In the genomic region with DNA sequence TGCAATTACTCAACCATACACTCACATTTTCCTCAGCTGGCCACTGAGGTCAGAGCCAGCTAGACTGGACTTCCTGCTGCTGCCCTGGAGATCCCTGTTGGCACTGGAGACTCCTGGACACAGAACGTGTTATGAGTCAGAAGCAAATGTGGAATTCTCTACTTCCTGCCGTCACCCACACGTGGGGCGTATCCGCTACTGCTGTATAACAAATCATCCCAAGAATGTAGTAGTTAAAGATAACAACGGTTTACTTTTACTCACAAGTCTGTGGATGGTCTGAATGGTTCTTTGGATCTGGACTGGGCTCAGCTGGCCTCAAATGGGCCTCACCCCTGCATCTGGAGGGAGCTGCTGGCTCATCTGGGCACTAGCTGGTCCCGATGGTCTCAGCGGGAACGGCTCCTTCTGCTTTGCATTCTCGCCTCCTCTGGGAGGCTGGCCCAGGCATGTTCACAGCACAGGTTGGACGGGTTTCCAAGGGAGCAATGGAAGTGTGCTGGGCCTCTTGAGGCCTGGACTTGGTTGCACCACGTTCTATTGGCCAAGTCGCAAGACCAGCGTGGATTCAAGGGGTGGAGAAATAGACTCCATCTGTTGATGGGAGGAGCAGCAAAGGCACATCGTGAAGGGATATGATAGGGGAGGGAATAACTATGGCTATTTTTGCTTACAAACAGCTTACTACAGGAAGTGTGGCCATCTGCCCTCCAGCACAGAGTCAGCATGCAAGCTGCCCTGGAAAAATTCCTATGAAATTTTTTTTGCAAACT, we compare ENCODE assay signal across 1 cellular context.
TF ChIP-seq lines count a peak whose summit lies in the region.

No MANE protein-coding gene starts in this region.

TF ChIP-seq in HepG2, 621 proteins besides CTCF, POLR2A, EP300 and RAD21 (continued from another document and continues in another):
- TF ChIP-seq, protein P1, sequence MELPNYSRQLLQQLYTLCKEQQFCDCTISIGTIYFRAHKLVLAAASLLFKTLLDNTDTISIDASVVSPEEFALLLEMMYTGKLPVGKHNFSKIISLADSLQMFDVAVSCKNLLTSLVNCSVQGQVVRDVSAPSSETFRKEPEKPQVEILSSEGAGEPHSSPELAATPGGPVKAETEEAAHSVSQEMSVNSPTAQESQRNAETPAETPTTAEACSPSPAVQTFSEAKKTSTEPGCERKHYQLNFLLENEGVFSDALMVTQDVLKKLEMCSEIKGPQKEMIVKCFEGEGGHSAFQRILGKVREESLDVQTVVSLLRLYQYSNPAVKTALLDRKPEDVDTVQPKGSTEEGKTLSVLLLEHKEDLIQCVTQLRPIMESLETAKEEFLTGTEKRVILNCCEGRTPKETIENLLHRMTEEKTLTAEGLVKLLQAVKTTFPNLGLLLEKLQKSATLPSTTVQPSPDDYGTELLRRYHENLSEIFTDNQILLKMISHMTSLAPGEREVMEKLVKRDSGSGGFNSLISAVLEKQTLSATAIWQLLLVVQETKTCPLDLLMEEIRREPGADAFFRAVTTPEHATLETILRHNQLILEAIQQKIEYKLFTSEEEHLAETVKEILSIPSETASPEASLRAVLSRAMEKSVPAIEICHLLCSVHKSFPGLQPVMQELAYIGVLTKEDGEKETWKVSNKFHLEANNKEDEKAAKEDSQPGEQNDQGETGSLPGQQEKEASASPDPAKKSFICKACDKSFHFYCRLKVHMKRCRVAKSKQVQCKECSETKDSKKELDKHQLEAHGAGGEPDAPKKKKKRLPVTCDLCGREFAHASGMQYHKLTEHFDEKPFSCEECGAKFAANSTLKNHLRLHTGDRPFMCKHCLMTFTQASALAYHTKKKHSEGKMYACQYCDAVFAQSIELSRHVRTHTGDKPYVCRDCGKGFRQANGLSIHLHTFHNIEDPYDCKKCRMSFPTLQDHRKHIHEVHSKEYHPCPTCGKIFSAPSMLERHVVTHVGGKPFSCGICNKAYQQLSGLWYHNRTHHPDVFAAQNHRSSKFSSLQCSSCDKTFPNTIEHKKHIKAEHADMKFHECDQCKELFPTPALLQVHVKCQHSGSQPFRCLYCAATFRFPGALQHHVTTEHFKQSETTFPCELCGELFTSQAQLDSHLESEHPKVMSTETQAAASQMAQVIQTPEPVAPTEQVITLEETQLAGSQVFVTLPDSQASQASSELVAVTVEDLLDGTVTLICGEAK (IDR thresholded peaks at IDR 0.05), result no peak
- TF ChIP-seq, protein P1 (CRISPR knock-in tag; IDR thresholded peaks at IDR 0.05), result peak; percentile 36; the same call in 1 of the 2 replicates
- TF ChIP-seq ZSCAN31 (CRISPR knock-in tag; IDR thresholded peaks at IDR 0.05; ENCODE audit: low read depth), result peak; percentile 29; the same call in 1 of the 2 replicates
- TF ChIP-seq, protein P2, sequence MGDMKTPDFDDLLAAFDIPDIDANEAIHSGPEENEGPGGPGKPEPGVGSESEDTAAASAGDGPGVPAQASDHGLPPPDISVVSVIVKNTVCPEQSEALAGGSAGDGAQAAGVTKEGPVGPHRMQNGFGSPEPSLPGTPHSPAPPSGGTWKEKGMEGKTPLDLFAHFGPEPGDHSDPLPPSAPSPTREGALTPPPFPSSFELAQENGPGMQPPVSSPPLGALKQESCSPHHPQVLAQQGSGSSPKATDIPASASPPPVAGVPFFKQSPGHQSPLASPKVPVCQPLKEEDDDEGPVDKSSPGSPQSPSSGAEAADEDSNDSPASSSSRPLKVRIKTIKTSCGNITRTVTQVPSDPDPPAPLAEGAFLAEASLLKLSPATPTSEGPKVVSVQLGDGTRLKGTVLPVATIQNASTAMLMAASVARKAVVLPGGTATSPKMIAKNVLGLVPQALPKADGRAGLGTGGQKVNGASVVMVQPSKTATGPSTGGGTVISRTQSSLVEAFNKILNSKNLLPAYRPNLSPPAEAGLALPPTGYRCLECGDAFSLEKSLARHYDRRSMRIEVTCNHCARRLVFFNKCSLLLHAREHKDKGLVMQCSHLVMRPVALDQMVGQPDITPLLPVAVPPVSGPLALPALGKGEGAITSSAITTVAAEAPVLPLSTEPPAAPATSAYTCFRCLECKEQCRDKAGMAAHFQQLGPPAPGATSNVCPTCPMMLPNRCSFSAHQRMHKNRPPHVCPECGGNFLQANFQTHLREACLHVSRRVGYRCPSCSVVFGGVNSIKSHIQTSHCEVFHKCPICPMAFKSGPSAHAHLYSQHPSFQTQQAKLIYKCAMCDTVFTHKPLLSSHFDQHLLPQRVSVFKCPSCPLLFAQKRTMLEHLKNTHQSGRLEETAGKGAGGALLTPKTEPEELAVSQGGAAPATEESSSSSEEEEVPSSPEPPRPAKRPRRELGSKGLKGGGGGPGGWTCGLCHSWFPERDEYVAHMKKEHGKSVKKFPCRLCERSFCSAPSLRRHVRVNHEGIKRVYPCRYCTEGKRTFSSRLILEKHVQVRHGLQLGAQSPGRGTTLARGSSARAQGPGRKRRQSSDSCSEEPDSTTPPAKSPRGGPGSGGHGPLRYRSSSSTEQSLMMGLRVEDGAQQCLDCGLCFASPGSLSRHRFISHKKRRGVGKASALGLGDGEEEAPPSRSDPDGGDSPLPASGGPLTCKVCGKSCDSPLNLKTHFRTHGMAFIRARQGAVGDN (CRISPR knock-in tag; IDR thresholded peaks at IDR 0.05), result peak; percentile 28; the same call in 1 of the 2 replicates
- no peak for TF ChIP-seq STAT5B (CRISPR knock-in tag; IDR thresholded peaks at IDR 0.05)
- peak; percentile 23; the same call in 1 of the 2 replicates for TF ChIP-seq ZMYM4 (CRISPR knock-in tag; IDR thresholded peaks at IDR 0.05)
- peak; percentile 24; the same call in 1 of the 2 replicates for TF ChIP-seq FOXA3 (CRISPR knock-in tag; IDR thresholded peaks at IDR 0.05)
- TF ChIP-seq RARA (CRISPR knock-in tag; IDR thresholded peaks at IDR 0.05), result peak; percentile 35
- no peak for TF ChIP-seq CCAR2 (optimal IDR thresholded peaks at IDR 0.05; ENCODE audit: low read depth, low read length)
- TF ChIP-seq, protein P3, sequence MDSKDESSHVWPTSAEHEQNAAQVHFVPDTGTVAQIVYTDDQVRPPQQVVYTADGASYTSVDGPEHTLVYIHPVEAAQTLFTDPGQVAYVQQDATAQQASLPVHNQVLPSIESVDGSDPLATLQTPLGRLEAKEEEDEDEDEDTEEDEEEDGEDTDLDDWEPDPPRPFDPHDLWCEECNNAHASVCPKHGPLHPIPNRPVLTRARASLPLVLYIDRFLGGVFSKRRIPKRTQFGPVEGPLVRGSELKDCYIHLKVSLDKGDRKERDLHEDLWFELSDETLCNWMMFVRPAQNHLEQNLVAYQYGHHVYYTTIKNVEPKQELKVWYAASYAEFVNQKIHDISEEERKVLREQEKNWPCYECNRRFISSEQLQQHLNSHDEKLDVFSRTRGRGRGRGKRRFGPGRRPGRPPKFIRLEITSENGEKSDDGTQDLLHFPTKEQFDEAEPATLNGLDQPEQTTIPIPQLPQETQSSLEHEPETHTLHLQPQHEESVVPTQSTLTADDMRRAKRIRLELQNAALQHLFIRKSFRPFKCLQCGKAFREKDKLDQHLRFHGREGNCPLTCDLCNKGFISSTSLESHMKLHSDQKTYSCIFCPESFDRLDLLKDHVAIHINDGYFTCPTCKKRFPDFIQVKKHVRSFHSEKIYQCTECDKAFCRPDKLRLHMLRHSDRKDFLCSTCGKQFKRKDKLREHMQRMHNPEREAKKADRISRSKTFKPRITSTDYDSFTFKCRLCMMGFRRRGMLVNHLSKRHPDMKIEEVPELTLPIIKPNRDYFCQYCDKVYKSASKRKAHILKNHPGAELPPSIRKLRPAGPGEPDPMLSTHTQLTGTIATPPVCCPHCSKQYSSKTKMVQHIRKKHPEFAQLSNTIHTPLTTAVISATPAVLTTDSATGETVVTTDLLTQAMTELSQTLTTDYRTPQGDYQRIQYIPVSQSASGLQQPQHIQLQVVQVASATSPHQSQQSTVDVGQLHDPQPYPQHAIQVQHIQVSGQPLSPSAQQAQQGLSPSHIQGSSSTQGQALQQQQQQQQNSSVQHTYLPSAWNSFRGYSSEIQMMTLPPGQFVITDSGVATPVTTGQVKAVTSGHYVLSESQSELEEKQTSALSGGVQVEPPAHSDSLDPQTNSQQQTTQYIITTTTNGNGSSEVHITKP (CRISPR knock-in tag; IDR thresholded peaks at IDR 0.05; ENCODE audit: low read depth), result no peak
- TF ChIP-seq GABPB1 (CRISPR knock-in tag; IDR thresholded peaks at IDR 0.05), result peak; percentile 18; the same call in 1 of the 2 replicates
- TF ChIP-seq ZNF225 (CRISPR knock-in tag; IDR thresholded peaks at IDR 0.05), result no peak; the same call in 1 of the 2 replicates
- TF ChIP-seq, protein P4, sequence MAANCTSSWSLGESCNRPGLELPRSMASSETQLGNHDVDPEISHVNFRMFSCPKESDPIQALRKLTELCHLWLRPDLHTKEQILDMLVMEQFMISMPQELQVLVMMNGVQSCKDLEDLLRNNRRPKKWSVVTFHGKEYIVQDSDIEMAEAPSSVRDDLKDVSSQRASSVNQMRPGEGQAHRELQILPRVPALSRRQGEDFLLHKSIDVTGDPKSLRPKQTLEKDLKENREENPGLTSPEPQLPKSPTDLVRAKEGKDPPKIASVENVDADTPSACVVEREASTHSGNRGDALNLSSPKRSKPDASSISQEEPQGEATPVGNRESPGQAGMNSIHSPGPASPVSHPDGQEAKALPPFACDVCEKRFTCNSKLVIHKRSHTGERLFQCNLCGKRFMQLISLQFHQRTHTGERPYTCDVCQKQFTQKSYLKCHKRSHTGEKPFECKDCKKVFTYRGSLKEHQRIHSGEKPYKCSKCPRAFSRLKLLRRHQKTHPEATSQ (CRISPR knock-in tag; IDR thresholded peaks at IDR 0.05; ENCODE audit: borderline replicate concordance), result no peak
- TF ChIP-seq NFYC (CRISPR knock-in tag; IDR thresholded peaks at IDR 0.05), result no peak
- 0 out of 2 replicates have a peak, but pooled peaks have one; percentile 36 for TF ChIP-seq MED1 (CRISPR knock-in tag; IDR thresholded peaks at IDR 0.05)
- TF ChIP-seq NAIF1 (CRISPR knock-in tag; IDR thresholded peaks at IDR 0.05; ENCODE audit: borderline replicate concordance), result no peak
- no peak for TF ChIP-seq NR1H2 (CRISPR knock-in tag; IDR thresholded peaks at IDR 0.05; ENCODE audit: borderline replicate concordance, low read depth)
- TF ChIP-seq ZNF12 (CRISPR knock-in tag; IDR thresholded peaks at IDR 0.05), result 0 out of 2 replicates have a peak, but pooled peaks have one; percentile 17
- TF ChIP-seq, protein P5, sequence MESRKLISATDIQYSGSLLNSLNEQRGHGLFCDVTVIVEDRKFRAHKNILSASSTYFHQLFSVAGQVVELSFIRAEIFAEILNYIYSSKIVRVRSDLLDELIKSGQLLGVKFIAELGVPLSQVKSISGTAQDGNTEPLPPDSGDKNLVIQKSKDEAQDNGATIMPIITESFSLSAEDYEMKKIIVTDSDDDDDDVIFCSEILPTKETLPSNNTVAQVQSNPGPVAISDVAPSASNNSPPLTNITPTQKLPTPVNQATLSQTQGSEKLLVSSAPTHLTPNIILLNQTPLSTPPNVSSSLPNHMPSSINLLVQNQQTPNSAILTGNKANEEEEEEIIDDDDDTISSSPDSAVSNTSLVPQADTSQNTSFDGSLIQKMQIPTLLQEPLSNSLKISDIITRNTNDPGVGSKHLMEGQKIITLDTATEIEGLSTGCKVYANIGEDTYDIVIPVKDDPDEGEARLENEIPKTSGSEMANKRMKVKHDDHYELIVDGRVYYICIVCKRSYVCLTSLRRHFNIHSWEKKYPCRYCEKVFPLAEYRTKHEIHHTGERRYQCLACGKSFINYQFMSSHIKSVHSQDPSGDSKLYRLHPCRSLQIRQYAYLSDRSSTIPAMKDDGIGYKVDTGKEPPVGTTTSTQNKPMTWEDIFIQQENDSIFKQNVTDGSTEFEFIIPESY (CRISPR knock-in tag; IDR thresholded peaks at IDR 0.05), result peak; percentile 95
- TF ChIP-seq ZNF772 (CRISPR knock-in tag; IDR thresholded peaks at IDR 0.05), result peak; percentile 15; the same call in 1 of the 2 replicates
- 0 out of 2 replicates have a peak, but pooled peaks have one; percentile 5 for TF ChIP-seq SPEN (CRISPR knock-in tag; IDR thresholded peaks at IDR 0.05; ENCODE audit: low read depth)
- TF ChIP-seq, protein P6, sequence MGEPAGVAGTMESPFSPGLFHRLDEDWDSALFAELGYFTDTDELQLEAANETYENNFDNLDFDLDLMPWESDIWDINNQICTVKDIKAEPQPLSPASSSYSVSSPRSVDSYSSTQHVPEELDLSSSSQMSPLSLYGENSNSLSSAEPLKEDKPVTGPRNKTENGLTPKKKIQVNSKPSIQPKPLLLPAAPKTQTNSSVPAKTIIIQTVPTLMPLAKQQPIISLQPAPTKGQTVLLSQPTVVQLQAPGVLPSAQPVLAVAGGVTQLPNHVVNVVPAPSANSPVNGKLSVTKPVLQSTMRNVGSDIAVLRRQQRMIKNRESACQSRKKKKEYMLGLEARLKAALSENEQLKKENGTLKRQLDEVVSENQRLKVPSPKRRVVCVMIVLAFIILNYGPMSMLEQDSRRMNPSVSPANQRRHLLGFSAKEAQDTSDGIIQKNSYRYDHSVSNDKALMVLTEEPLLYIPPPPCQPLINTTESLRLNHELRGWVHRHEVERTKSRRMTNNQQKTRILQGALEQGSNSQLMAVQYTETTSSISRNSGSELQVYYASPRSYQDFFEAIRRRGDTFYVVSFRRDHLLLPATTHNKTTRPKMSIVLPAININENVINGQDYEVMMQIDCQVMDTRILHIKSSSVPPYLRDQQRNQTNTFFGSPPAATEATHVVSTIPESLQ (CRISPR knock-in tag; conservative IDR thresholded peaks at IDR 0.05), result no peak
- TF ChIP-seq, protein P7, sequence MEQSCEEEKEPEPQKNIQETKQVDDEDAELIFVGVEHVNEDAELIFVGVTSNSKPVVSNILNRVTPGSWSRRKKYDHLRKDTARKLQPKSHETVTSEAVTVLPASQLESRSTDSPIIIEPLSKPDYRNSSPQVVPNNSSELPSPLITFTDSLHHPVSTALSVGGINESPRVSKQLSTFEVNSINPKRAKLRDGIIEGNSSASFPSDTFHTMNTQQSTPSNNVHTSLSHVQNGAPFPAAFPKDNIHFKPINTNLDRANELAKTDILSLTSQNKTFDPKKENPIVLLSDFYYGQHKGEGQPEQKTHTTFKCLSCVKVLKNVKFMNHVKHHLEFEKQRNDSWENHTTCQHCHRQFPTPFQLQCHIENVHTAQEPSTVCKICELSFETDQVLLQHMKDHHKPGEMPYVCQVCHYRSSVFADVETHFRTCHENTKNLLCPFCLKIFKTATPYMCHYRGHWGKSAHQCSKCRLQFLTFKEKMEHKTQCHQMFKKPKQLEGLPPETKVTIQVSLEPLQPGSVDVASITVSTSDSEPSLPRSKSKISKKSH (CRISPR knock-in tag; IDR thresholded peaks at IDR 0.05; ENCODE audit: borderline replicate concordance), result peak; percentile 59; the same call in 1 of the 2 replicates
